Comparison of ENCODE assay signal across 1 cellular context in the genomic region with DNA sequence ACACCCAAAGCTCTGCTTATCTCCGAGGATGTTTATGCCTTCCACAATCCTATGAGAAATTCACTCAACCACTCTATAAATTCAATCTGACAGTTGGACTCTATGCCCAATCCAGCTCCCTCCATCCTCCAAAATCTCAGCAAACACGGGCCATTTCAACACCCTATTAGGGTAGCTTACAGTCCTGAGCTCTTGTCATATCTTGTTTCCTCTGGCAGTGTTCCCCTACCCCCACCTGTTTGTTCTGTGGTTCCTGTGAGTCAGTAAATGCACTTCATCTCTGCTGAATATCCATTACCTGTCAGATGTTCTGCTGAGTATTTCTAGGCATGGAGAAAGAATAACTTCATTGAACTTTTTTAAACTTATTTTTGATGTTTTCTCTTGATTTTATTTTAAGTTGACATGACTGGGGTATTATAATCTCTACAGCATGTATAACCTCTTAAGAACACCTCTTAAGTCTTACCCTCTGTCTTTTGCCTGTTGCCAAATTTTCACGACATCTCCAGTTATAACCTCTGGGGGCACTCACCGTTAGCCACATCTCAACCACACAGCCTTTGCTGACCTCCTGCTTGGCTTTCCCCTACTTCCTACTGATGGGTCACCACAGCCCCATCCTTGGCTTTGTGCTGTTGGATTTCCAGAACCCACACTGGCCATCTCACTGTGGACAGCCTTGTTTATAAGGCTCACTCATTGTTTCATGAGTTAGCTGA.
TF ChIP-seq lines count a peak whose summit lies in the region.

No MANE protein-coding gene starts in this region.

TF ChIP-seq in GM12878, 131 proteins besides CTCF, POLR2A, EP300 and RAD21:
- TF ChIP-seq ETV6 (conservative IDR thresholded peaks at IDR 0.05 in 1 of 2, IDR thresholded peaks at IDR 0.05 in 1 of 2; ENCODE audit: borderline replicate concordance in 1 of 2, low read depth in 1 of 2) (no peak), MEF2B (IDR thresholded peaks at IDR 0.05; ENCODE audit: partially characterized antibody, poor library complexity, severe bottlenecking) (no peak), DPF2 (IDR thresholded peaks at IDR 0.05) (no peak), ATF7 (IDR thresholded peaks at IDR 0.05; ENCODE audit: low read depth) (no peak), MTA3 (IDR thresholded peaks at IDR 0.05; ENCODE audit: borderline replicate concordance, low read length) (no peak), NBN (IDR thresholded peaks at IDR 0.05) (no peak), STAT3 (IDR thresholded peaks at IDR 0.05; ENCODE audit: low read depth, low read length) (no peak), FOXM1 (IDR thresholded peaks at IDR 0.05; ENCODE audit: low read depth, low read length) (no peak), SIN3A (IDR thresholded peaks at IDR 0.05; ENCODE audit: low read depth, low read length) (no peak), SP1 (IDR thresholded peaks at IDR 0.05; ENCODE audit: low read depth, low read length) (no peak), SRF (IDR thresholded peaks at IDR 0.05; ENCODE audit: low read depth in 2 of 2, low read length in 2 of 2) (no peak), KDM1A (IDR thresholded peaks at IDR 0.05; ENCODE audit: borderline replicate concordance) (no peak), YBX1 (IDR thresholded peaks at IDR 0.05) (no peak), IKZF1 (conservative IDR thresholded peaks at IDR 0.05) (no peak)
- TF ChIP-seq, protein P1, sequence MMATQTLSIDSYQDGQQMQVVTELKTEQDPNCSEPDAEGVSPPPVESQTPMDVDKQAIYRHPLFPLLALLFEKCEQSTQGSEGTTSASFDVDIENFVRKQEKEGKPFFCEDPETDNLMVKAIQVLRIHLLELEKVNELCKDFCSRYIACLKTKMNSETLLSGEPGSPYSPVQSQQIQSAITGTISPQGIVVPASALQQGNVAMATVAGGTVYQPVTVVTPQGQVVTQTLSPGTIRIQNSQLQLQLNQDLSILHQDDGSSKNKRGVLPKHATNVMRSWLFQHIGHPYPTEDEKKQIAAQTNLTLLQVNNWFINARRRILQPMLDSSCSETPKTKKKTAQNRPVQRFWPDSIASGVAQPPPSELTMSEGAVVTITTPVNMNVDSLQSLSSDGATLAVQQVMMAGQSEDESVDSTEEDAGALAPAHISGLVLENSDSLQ (IDR thresholded peaks at IDR 0.05), result no peak
- TF ChIP-seq, protein P2, sequence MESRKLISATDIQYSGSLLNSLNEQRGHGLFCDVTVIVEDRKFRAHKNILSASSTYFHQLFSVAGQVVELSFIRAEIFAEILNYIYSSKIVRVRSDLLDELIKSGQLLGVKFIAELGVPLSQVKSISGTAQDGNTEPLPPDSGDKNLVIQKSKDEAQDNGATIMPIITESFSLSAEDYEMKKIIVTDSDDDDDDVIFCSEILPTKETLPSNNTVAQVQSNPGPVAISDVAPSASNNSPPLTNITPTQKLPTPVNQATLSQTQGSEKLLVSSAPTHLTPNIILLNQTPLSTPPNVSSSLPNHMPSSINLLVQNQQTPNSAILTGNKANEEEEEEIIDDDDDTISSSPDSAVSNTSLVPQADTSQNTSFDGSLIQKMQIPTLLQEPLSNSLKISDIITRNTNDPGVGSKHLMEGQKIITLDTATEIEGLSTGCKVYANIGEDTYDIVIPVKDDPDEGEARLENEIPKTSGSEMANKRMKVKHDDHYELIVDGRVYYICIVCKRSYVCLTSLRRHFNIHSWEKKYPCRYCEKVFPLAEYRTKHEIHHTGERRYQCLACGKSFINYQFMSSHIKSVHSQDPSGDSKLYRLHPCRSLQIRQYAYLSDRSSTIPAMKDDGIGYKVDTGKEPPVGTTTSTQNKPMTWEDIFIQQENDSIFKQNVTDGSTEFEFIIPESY (IDR thresholded peaks at IDR 0.05), result no peak
- TF ChIP-seq, protein P3, sequence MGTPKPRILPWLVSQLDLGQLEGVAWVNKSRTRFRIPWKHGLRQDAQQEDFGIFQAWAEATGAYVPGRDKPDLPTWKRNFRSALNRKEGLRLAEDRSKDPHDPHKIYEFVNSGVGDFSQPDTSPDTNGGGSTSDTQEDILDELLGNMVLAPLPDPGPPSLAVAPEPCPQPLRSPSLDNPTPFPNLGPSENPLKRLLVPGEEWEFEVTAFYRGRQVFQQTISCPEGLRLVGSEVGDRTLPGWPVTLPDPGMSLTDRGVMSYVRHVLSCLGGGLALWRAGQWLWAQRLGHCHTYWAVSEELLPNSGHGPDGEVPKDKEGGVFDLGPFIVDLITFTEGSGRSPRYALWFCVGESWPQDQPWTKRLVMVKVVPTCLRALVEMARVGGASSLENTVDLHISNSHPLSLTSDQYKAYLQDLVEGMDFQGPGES (IDR thresholded peaks at IDR 0.05), result no peak
- TF ChIP-seq, protein P4, sequence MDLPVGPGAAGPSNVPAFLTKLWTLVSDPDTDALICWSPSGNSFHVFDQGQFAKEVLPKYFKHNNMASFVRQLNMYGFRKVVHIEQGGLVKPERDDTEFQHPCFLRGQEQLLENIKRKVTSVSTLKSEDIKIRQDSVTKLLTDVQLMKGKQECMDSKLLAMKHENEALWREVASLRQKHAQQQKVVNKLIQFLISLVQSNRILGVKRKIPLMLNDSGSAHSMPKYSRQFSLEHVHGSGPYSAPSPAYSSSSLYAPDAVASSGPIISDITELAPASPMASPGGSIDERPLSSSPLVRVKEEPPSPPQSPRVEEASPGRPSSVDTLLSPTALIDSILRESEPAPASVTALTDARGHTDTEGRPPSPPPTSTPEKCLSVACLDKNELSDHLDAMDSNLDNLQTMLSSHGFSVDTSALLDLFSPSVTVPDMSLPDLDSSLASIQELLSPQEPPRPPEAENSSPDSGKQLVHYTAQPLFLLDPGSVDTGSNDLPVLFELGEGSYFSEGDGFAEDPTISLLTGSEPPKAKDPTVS (IDR thresholded peaks at IDR 0.05; ENCODE audit: low read depth, low read length), result no peak
